21 cellular contexts compared by ENCODE assay signal in the genomic region with DNA sequence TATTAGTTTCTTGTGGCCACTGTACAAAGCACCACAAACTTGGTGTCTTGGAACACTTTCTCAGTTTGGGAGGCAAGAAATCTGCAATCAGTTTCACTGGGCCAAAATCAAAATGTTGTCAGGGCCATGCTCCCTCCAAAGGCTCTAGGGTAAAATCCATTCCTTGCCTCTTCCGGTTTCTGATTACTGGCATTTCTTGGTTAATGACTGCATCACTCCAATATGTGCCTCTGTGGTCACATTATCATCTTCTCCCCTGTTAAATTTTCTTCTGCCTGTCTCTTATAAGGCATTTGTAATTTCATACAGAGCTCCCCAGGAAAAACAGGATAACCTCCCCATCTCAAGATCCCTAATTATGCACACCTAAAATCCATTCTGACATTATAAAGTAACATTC.
"Had no signal": no experiment of that assay in that cellular context is flagged by ENCODE, and none has a peak within 500 bp of the region (broad histone marks: within the 10 kb centered on the region; RNA-seq: fewer than 3 reads in every experiment).

No MANE protein-coding gene starts in this region.

- H3K4me3 ChIP-seq: breast epithelium had no signal

- H3K27me3 ChIP-seq: breast epithelium had no signal

- H3K4me1 Mint-ChIP-seq: activated T-helper 17 cell treated with anti-CD3 and anti-CD28 coated beads, Interleukin-2, amount 50 U/mL, for 72 hours had no signal

- H3K9me3 ChIP-seq: breast epithelium had no signal

- H3K36me3 ChIP-seq: breast epithelium had no signal

- H3K27ac Mint-ChIP-seq: activated CD4-positive, alpha-beta memory T cell treated with anti-CD3 and anti-CD28 coated beads for 36 hours had no signal

- H3K9me3 Mint-ChIP-seq: activated CD4-positive, alpha-beta memory T cell treated with anti-CD3 and anti-CD28 coated beads for 36 hours; activated T-helper 17 cell treated with anti-CD3 and anti-CD28 coated beads, Interleukin-2, amount 50 U/mL, for 72 hours; T-cell had no signal

- H3K36me3 Mint-ChIP-seq: activated CD4-positive, alpha-beta memory T cell treated with anti-CD3 and anti-CD28 coated beads for 36 hours; activated naive CD8-positive, alpha-beta T cell; T-cell had no signal

- H3K27ac ChIP-seq: breast epithelium, SK-N-MC had no signal

- ATAC-seq: activated T-helper 17 cell treated with anti-CD3 and anti-CD28 coated beads, Interleukin-2, amount 50 U/mL, for 72 hours; Right ventricle myocardium inferior; T-cell had no signal

- H3K4me1 ChIP-seq: breast epithelium had no signal

- DNase-seq: activated CD4-positive, alpha-beta memory T cell treated with anti-CD3 and anti-CD28 coated beads for 36 hours; activated CD4-positive, alpha-beta T cell treated with anti-CD3 and anti-CD28 coated beads, Interleukin-2, amount 10 ng/mL, durations not matched to agents 7 days and 5 days; activated CD4-positive, CD25-positive, alpha-beta regulatory T cell; activated gamma-delta T cell; activated naive CD4-positive, alpha-beta T cell treated with anti-CD3 and anti-CD28 coated beads for 36 hours; activated T-cell treated with anti-CD3 and anti-CD28 coated beads for 4 hours; activated T-cell treated with anti-CD3 and anti-CD28 coated beads, Interleukin-2, amount 50 U/mL, for 48 hours; caudate nucleus; NCI-H1105 treated with DMSO at 0.1 percent for 48 hours; NCI-H1436 treated with DMSO at 0.1 percent for 48 hours; NCI-H187; NCI-H2081; NCI-H446; NCI-H524; RPMI8226; T-cell had no signal
